ENCODE assay signal across 26 cellular contexts in genomic region chr6:162088091-162088490, GRCh38.
"Had no signal": no experiment of that assay in that cellular context is flagged by ENCODE, and none has a peak within 500 bp of the region (broad histone marks: within the 10 kb centered on the region; RNA-seq: fewer than 3 reads in every experiment).

No MANE protein-coding gene starts in this region.

- H3K27ac ChIP-seq: stomach, suprapubic skin, testis, thoracic aorta, thyroid gland, tibial artery, tibial nerve, transverse colon, upper lobe of left lung, upper lobe of right lung, uterus, vagina had no signal

- H3K36me3 ChIP-seq: stomach, suprapubic skin, thoracic aorta, thyroid gland, tibial artery, tibial nerve, transverse colon, upper lobe of left lung, upper lobe of right lung, uterus, vagina had no signal

- H3K4me3 ChIP-seq: stomach, suprapubic skin, testis, thoracic aorta, thyroid gland, tibial artery, tibial nerve, transverse colon, upper lobe of left lung, upper lobe of right lung, uterus, vagina had no signal

- H3K4me1 ChIP-seq: stomach, suprapubic skin, testis, thyroid gland, tibial nerve, transverse colon, upper lobe of left lung, upper lobe of right lung, uterus, vagina had no signal

- H3K9me3 ChIP-seq: stomach, suprapubic skin, testis, thoracic aorta, thyroid gland, tibial artery, tibial nerve, transverse colon, upper lobe of left lung, upper lobe of right lung, uterus, vagina had no signal

- FAIRE-seq: urothelium cell line had no signal

- ATAC-seq: stimulated activated effector memory CD8-positive, alpha-beta T cell treated with anti-CD3 and anti-CD28 coated beads, Interleukin-12 subunit alpha, Interleukin-12 subunit beta, amount 100 ng/mL, for 72 hours; stimulated activated memory B cell treated with anti-CD40 and anti-IgM and Interleukin-4, amounts not matched to agents 10 μg/mL and 1 μg/mL and 100 μg/mL, for 72 hours; stimulated activated naive B cell treated with anti-CD40 and anti-IgM and Interleukin-4, amounts not matched to agents 10 μg/mL and 1 μg/mL and 100 μg/mL, for 72 hours; stimulated activated naive CD8-positive, alpha-beta T cell treated with anti-CD3 and anti-CD28 coated beads, Interleukin-15, amount 100 ng/mL, for 72 hours; stimulated activated naive CD8-positive, alpha-beta T cell treated with anti-CD3 and anti-CD28 coated beads, Interleukin-15, Interleukin-2, amounts not matched to agents 100 U/mL and 50 U/mL, for 24 hours; upper lobe of right lung had no signal

- H3K27me3 ChIP-seq: stomach, suprapubic skin, testis, thyroid gland, tibial artery, tibial nerve, transverse colon, upper lobe of left lung, upper lobe of right lung, uterus, vagina had no signal

- DNase-seq: stimulated activated CD4-positive, alpha-beta T cell treated with anti-CD3 and anti-CD28 coated beads, Interleukin-2, amount 100 ng/mL, for 48 hours; stimulated activated CD4-positive, alpha-beta T cell treated with anti-CD3 and anti-CD28 coated beads, Interleukin-4, amount 100 ng/mL, for 1 hour; stimulated activated CD4-positive, alpha-beta T cell treated with anti-CD3 and anti-CD28 coated beads, Interleukin-4, amount 100 ng/mL, for 24 hours; stimulated activated CD4-positive, alpha-beta T cell treated with anti-CD3 and anti-CD28 coated beads, Interleukin-4, amount 100 ng/mL, for 4 hours; stimulated activated CD8-positive, alpha-beta memory T cell treated with anti-CD3 and anti-CD28 coated beads, Interleukin-4, amount 100 ng/mL, for 48 hours; stimulated activated naive B cell treated with anti-CD40 and anti-IgM and Interleukin-4, amounts not matched to agents 10 μg/mL and 1 μg/mL and 100 μg/mL, for 72 hours; stimulated activated naive CD4-positive, alpha-beta T cell; stimulated activated naive CD4-positive, alpha-beta T cell treated with Interleukin-2 at 50 U/mL for 16 hours; stimulated activated naive CD8-positive, alpha-beta T cell treated with anti-CD3 and anti-CD28 coated beads, Interleukin-15, amount 100 ng/mL, for 72 hours; stimulated activated naive CD8-positive, alpha-beta T cell treated with anti-CD3 and anti-CD28 coated beads, Interleukin-15, Interleukin-2, amounts not matched to agents 100 U/mL and 50 U/mL, for 24 hours; stomach; substantia nigra; testis; thyroid gland; tibial artery; transverse colon; upper lobe of right lung; uterus had no signal
